ENCODE assay signal across 17 cellular contexts in the genomic region with DNA sequence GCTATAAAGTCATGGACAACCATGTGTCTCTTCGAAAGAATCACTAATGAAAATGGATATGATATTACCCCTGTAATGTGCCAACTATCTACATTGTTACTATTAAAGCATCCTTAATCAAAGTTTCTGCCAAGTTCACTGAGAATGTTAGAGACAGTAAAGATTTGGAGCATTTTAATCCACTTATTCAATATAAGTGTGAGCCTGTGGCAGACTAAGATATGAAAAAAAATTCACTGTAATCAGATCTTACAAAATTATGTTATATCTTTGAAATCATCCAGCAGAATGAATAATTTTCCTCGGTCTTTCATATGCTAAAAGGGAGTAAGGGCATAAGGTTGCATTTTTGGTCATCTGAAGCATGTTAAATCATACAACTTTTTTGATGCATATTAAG. TPM values are rescaled to one million over a fixed set of nuclear protein-coding genes. Genes with fewer than 3 reads are reported as not detected.
DNase-seq lines count a peak whose midpoint lies in the region; ATAC-seq and TF ChIP-seq lines count a peak whose summit lies in the region.
"Had no signal": no experiment of that assay in that cellular context is flagged by ENCODE, and none has a peak within 500 bp of the region (broad histone marks: within the 10 kb centered on the region; RNA-seq: fewer than 3 reads in every experiment).

No MANE protein-coding gene starts in this region.

- H3K36me3 ChIP-seq in left ventricle myocardium inferior (no peaks in the 10 kb centered on the region), ascending aorta (no peaks in the 10 kb centered on the region), vagina (no peaks in the 10 kb centered on the region)
- H3K36me3 ChIP-seq in naive thymus-derived CD4-positive, alpha-beta T cell (ENCODE audit: control insufficient read depth in 2 of 3, insufficient read depth in 3 of 3, low read length in 3 of 3): peaks cover 0 to 3% (median 0%) of the 10 kb centered on the region in 3 experiments
- H3K36me3 ChIP-seq: neural progenitor cell, right lobe of liver had no signal

- H3K27ac ChIP-seq in left ventricle myocardium inferior (replicated peaks): peak overlapping the region; percentile 56
- H3K27ac ChIP-seq in ascending aorta: peak overlapping the region; percentile 49 to 60
- H3K27ac ChIP-seq in naive thymus-derived CD4-positive, alpha-beta T cell (ENCODE audit: low read depth, low read length): no peak overlapping the region
- H3K27ac ChIP-seq in vagina: peak overlapping the region; percentile 44
- H3K27ac ChIP-seq: neural progenitor cell had no signal

- H3K4me1 Mint-ChIP-seq in naive thymus-derived CD4-positive, alpha-beta T cell: peaks cover 47 to 96% (median 88%) of the 10 kb centered on the region in 7 donors

- no peak for ATAC-seq in Right ventricle myocardium superior (ENCODE audit: poor library complexity)
- no peak for ATAC-seq in naive thymus-derived CD4-positive, alpha-beta T cell

- peak overlapping the region in 7 of 10 donors; percentile 59 to 87 (median 67) for H3K4me3 Mint-ChIP-seq in naive thymus-derived CD4-positive, alpha-beta T cell
- H3K4me3 Mint-ChIP-seq: neural progenitor cell had no signal

- TF ChIP-seq CTCF in left ventricle myocardium inferior (IDR thresholded peaks at IDR 0.05; ENCODE audit: borderline replicate concordance) (no peak), ascending aorta (IDR thresholded peaks at IDR 0.05) (no peak), vagina (IDR thresholded peaks at IDR 0.05) (no peak), GM13977 (IDR thresholded peaks at IDR 0.05; ENCODE audit: extremely low read depth, insufficient read depth, missing control alignments) (no peak)

- H3K4me3 ChIP-seq in left ventricle myocardium inferior: peak overlapping the region; percentile 38
- H3K4me3 ChIP-seq in ascending aorta: peak overlapping the region in 1 of 2 donors; percentile 41
- H3K4me3 ChIP-seq in naive thymus-derived CD4-positive, alpha-beta T cell (ENCODE audit: low read length): no peak overlapping the region
- H3K4me3 ChIP-seq in vagina: no peak overlapping the region
- H3K4me3 ChIP-seq: neural progenitor cell, right lobe of liver had no signal

- CTCF ChIA-PET in naive thymus-derived CD4-positive, alpha-beta T cell (lab: Charles Lee): no interaction called here

- H3K27me3 ChIP-seq in left ventricle myocardium inferior (ENCODE audit: low read depth) (no peaks in the 10 kb centered on the region), ascending aorta (no peaks in the 10 kb centered on the region), vagina (no peaks in the 10 kb centered on the region)
- no peaks in the 10 kb centered on the region for H3K27me3 ChIP-seq in naive thymus-derived CD4-positive, alpha-beta T cell (ENCODE audit: control insufficient read depth in 2 of 2, insufficient read depth in 2 of 2, low read length in 2 of 2)
- H3K27me3 ChIP-seq: heart right ventricle, neural progenitor cell, right lobe of liver had no signal

- intact Hi-C loops in left ventricle myocardium inferior (cut with micrococcal nuclease): no loop called here
- intact Hi-C loops in Right ventricle myocardium superior (cut with DNase I): no loop called here
- intact Hi-C loops in ascending aorta (cut with DNase I): no loop called here
- intact Hi-C loops in naive thymus-derived CD4-positive, alpha-beta T cell (cut with micrococcal nuclease): loop anchor here in 1 of 2 donors (1.0 to 2.0 kb wide), 2 partner anchors 10 to 14 kb away; no protein-coding TSS in a partner anchor
- intact Hi-C loops in vagina (cut with DNase I): no loop called here

- no peak for TF ChIP-seq POLR2A in vagina (IDR thresholded peaks at IDR 0.05)

- DNase-seq in left ventricle myocardium inferior (no peak), Right ventricle myocardium superior (no peak), ascending aorta (ENCODE audit: low spot score in 2 of 2) (no peak), vagina (ENCODE audit: extremely low spot score in 2 of 2) (no peak), NCI-H82 treated with DMSO at 0.1 percent for 48 hours (lab: John Stamatoyannopoulos, UW; ENCODE audit: unreplicated experiment) (no peak), GM13977 (ENCODE audit: low spot score) (no peak), DMS53 treated with DMSO at 0.1 percent for 48 hours (lab: John Stamatoyannopoulos, UW; ENCODE audit: unreplicated experiment) (no peak)
- DNase-seq in naive thymus-derived CD4-positive, alpha-beta T cell: no peak
- DNase-seq: activated CD4-positive, alpha-beta T cell treated with anti-CD3 and anti-CD28 coated beads for 4 hours; activated gamma-delta T cell treated with Interleukin-2 at 50 U/mL for 16 hours; DMS 273 treated with DMSO at 0.1 percent for 48 hours; heart right ventricle; Karpas-422; NCI-H146; NCI-H526; right lobe of liver had no signal

- no peaks in the 10 kb centered on the region for H3K27me3 Mint-ChIP-seq in naive thymus-derived CD4-positive, alpha-beta T cell

- H3K27ac Mint-ChIP-seq in naive thymus-derived CD4-positive, alpha-beta T cell: peak overlapping the region in 7 of 9 donors; percentile 16 to 93 (median 38)
- H3K27ac Mint-ChIP-seq: neural progenitor cell had no signal

- peaks cover 5 to 33% (median 15%) of the 10 kb centered on the region in 5 donors for H3K36me3 Mint-ChIP-seq in naive thymus-derived CD4-positive, alpha-beta T cell

- H3K9me3 ChIP-seq in left ventricle myocardium inferior (replicated peaks) (no peaks in the 10 kb centered on the region), ascending aorta (no peaks in the 10 kb centered on the region), vagina (no peaks in the 10 kb centered on the region)
- no peaks in the 10 kb centered on the region for H3K9me3 ChIP-seq in naive thymus-derived CD4-positive, alpha-beta T cell (ENCODE audit: control insufficient read depth in 2 of 3, low read length in 3 of 3)
- H3K9me3 ChIP-seq: heart right ventricle, right lobe of liver had no signal

- H3K9me3 Mint-ChIP-seq in naive thymus-derived CD4-positive, alpha-beta T cell: no peaks in the 10 kb centered on the region
- H3K9me3 Mint-ChIP-seq: neural progenitor cell had no signal

- in situ Hi-C loops in GM13977 (cut with MboI; ENCODE audit: low pct_unique_long_range_greater_than_20kb, low sequenced_read_pairs, unreplicated experiment): no loop called here

- H3K4me1 ChIP-seq in left ventricle myocardium inferior: peaks cover 30% of the 10 kb centered on the region
- peaks cover 0 to 15% of the 10 kb centered on the region in 2 donors for H3K4me1 ChIP-seq in ascending aorta
- peaks cover 8 to 43% of the 10 kb centered on the region in 2 donors for H3K4me1 ChIP-seq in naive thymus-derived CD4-positive, alpha-beta T cell (ENCODE audit: control insufficient read depth in 2 of 2, insufficient read depth in 2 of 2, low read length in 2 of 2)
- H3K4me1 ChIP-seq in vagina: peaks cover 31% of the 10 kb centered on the region
- H3K4me1 ChIP-seq: neural progenitor cell, right lobe of liver had no signal

- POLR2A ChIA-PET in naive thymus-derived CD4-positive, alpha-beta T cell (lab: Charles Lee): interaction anchor here (1.4 kb wide), 2 partner anchors 13 to 42 kb away, joined by 3 read pairs; no protein-coding TSS in a partner anchor

RNA-seq across cellular contexts. Expression of a gene that starts 49.9 kb away (rescaled TPM):
- total RNA-seq in left ventricle myocardium inferior (4.5 TPM), Right ventricle myocardium superior (4.5 TPM), ascending aorta (13.2 TPM), vagina (36.3 TPM)
- total RNA-seq in naive thymus-derived CD4-positive, alpha-beta T cell: 10 to 100 TPM; 15.6 to 81.3 (median 68.2) TPM
- 10 to 100 TPM; 12.6 to 38.6 TPM for polyA plus RNA-seq in naive thymus-derived CD4-positive, alpha-beta T cell
